Comparison of ENCODE assay signal across 8 cellular contexts in the genomic region with DNA sequence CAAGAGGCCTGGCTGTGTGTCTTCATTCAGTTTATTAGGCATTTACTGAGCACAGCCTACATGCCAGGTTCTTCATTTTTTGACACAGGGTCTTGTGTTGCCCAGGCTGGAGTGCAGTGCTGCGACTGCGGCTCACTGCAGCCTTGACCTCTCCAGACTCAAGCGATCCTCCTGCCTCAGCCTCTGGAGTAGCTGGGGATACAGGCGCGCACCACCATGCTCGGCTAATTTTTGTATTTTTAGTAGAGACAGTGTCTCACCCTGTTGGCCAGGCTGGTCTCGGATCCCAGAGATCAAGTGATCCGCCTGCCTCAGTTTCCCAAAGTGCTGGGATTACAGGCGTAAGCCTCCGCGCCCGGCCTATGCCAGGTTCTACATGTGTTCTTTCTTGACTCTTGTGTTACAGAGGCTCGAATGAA.
DNase-seq lines count a peak whose midpoint lies in the region; ATAC-seq and TF ChIP-seq lines count a peak whose summit lies in the region.

No MANE protein-coding gene starts in this region.

- peak overlapping the region; percentile 96 for H3K9ac ChIP-seq in ES-I3 (ENCODE audit: low read depth, low read length)
- peak overlapping the region; percentile 78 for H3K9ac ChIP-seq in SK-N-MC (ENCODE audit: insufficient read length)
- H3K9ac ChIP-seq in rectal smooth muscle tissue (ENCODE audit: low read length): no peak overlapping the region

- H3K36me3 ChIP-seq in ES-I3 (ENCODE audit: insufficient read depth, low read length): no peaks in the 10 kb centered on the region
- no peaks in the 10 kb centered on the region for H3K36me3 ChIP-seq in SK-N-MC (ENCODE audit: insufficient read depth, low read length)
- no peaks in the 10 kb centered on the region for H3K36me3 ChIP-seq in rectal smooth muscle tissue (ENCODE audit: control insufficient read depth, insufficient read depth, low read length)

- TF ChIP-seq CTCF in fibroblast of pulmonary artery (IDR thresholded peaks at IDR 0.05; ENCODE audit: low read length, missing control alignments): no peak

- H3K4me3 ChIP-seq in SK-N-MC: peak overlapping the region; percentile 85
- H3K4me3 ChIP-seq in fibroblast of pulmonary artery (replicated peaks; ENCODE audit: low read depth, low read length): peak overlapping the region; percentile 83
- peak overlapping the region; percentile 93 for H3K4me3 ChIP-seq in rectal smooth muscle tissue (ENCODE audit: low read length)

- no peaks in the 10 kb centered on the region for H3K27me3 ChIP-seq in rectal smooth muscle tissue (ENCODE audit: control insufficient read depth, insufficient read depth, low read length)

- H3K9me3 ChIP-seq in ES-I3 (ENCODE audit: control insufficient read depth, insufficient read depth, low read length) (no peaks in the 10 kb centered on the region), SK-N-MC (ENCODE audit: low read depth, low read length) (no peaks in the 10 kb centered on the region)

- H3K27ac ChIP-seq in SK-N-MC (no peak overlapping the region), rectal smooth muscle tissue (ENCODE audit: low read depth, low read length) (peak overlapping the region; percentile 75)

- DNase-seq in SK-N-MC (ENCODE audit: low read depth, low spot score): no peak
- DNase-seq in fibroblast of pulmonary artery (ENCODE audit: low read depth): no peak
- no peak for DNase-seq in NOMO-1 treated with DMSO at 0.1 percent for 48 hours (lab: John Stamatoyannopoulos, UW; ENCODE audit: unreplicated experiment)
- DNase-seq in stimulated activated CD4-positive, alpha-beta T cell treated with anti-CD3 and anti-CD28 coated beads, Interleukin-2, amount 100 ng/mL, for 48 hours: no peak

- ATAC-seq in GM21423 (IDR thresholded peaks at IDR 0.05; ENCODE audit: unreplicated experiment): no peak
- no peak for ATAC-seq in HG03520 (IDR thresholded peaks at IDR 0.05; ENCODE audit: unreplicated experiment)

- no peaks in the 10 kb centered on the region for H3K4me1 ChIP-seq in ES-I3 (ENCODE audit: insufficient read depth, low read length)
- peaks cover 13% of the 10 kb centered on the region for H3K4me1 ChIP-seq in rectal smooth muscle tissue (ENCODE audit: control insufficient read depth, insufficient read depth, low read length)
